In the genomic region with DNA sequence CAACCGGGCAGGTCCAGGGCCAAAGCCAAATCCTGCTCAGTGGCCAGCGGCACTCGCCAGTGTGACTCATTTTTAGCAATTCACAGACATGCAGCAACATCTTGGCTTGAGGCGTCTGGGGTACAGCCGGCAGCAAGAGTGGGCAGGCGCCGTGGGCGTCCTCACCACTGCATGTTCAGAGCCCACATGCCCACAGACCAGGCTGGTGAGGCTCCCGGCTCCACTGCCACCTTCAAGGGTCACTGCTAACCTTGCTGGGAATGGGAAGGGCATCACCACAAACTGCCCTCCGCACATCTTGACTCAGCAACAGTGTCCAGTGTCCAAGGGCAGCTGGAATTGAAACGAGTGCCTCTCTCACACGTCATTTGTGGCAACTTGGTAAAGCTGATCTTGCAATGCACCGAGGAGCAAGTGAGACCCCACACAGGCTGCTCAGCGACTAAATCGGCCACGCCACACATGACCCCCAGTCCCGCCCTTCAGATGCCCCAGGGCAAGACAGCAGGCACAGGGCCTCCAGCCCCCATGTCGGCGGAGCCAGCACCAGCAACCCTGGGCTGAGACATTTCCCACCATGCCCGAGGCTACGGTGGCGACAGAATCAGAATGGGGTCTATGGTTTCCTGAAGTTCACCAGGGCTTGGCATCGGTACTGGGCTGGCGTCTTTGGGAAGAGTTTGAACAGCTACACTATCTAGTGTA, we compare ENCODE assay signal across 15 cellular contexts.
DNase-seq lines count a peak whose midpoint lies in the region; ATAC-seq, FAIRE-seq and TF ChIP-seq lines count a peak whose summit lies in the region.
"Had no signal": no experiment of that assay in that cellular context is flagged by ENCODE, and none has a peak within 500 bp of the region (broad histone marks: within the 10 kb centered on the region; RNA-seq: fewer than 3 reads in every experiment).

No MANE protein-coding gene starts in this region.

- peak overlapping the region; percentile 36; the same call in 1 of the 2 replicates for H3K27ac ChIP-seq in WERI-Rb-1
- peak overlapping the region in 3 of 4 donors; percentile 56 to 85 (median 84) for H3K27ac ChIP-seq in sigmoid colon
- H3K27ac ChIP-seq: dorsolateral prefrontal cortex, SJCRH30 had no signal

- peaks cover 0 to 82% (median 76%) of the 10 kb centered on the region in 4 donors for H3K4me1 ChIP-seq in sigmoid colon
- H3K4me1 ChIP-seq: SJCRH30 had no signal

- TF ChIP-seq POLR2A in H54 (IDR thresholded peaks at IDR 0.05; ENCODE audit: low read depth, low read length), result no peak
- no peak for TF ChIP-seq POLR2A in sigmoid colon (IDR thresholded peaks at IDR 0.05)

- TF ChIP-seq EP300 in sigmoid colon (IDR thresholded peaks at IDR 0.05), result no peak

- no peak for FAIRE-seq in H54 (lab: Jason Lieb, UNC)

- no peaks in the 10 kb centered on the region for H3K9me3 ChIP-seq in WERI-Rb-1 (ENCODE audit: severe bottlenecking)
- H3K9me3 ChIP-seq in sigmoid colon, result no peaks in the 10 kb centered on the region
- H3K9me3 ChIP-seq: SJCRH30 had no signal

- ATAC-seq in GM21825 (IDR thresholded peaks at IDR 0.05; ENCODE audit: unreplicated experiment), result no peak

- peak; percentile 42 for DNase-seq in H54 (ENCODE audit: insufficient read length, low spot score)
- DNase-seq in WERI-Rb-1, result no peak
- peak; percentile 86 for DNase-seq in fibroblast of gingiva (ENCODE audit: low read depth)
- peak; percentile 67 for DNase-seq in sigmoid colon
- DNase-seq in NCI-H82 treated with DMSO at 0.1 percent for 48 hours (lab: John Stamatoyannopoulos, UW; ENCODE audit: unreplicated experiment), result no peak
- DNase-seq in T-helper 2 cell, result no peak
- DNase-seq: activated CD4-positive, alpha-beta T cell treated with anti-CD3 and anti-CD28 coated beads, Interleukin-2, amount 50 U/mL, for 1 hour; DND-41; mesenchymal stem cell; NCI-H1048; nucleus accumbens; SJCRH30; substantia nigra had no signal

- no peaks in the 10 kb centered on the region for H3K36me3 ChIP-seq in WERI-Rb-1
- H3K36me3 ChIP-seq in sigmoid colon, result no peaks in the 10 kb centered on the region
- H3K36me3 ChIP-seq: SJCRH30 had no signal

- TF ChIP-seq CTCF in WERI-Rb-1 (IDR thresholded peaks at IDR 0.05; ENCODE audit: low read depth, low read length) (no peak), sigmoid colon (IDR thresholded peaks at IDR 0.05) (no peak)

- no peak overlapping the region for H3K4me3 ChIP-seq in WERI-Rb-1 (ENCODE audit: low read depth, low read length)
- H3K4me3 ChIP-seq in sigmoid colon, result no peak overlapping the region
- H3K4me3 ChIP-seq: dorsolateral prefrontal cortex, SJCRH30 had no signal

- WGBS in sigmoid colon, 2 donors, result 90 to 92% methylated on average over 24 of the region's 24 CpGs

- intact Hi-C loops in sigmoid colon (cut with DNase I), result no loop called here

- H3K27me3 ChIP-seq in WERI-Rb-1 (ENCODE audit: insufficient read depth, low read depth, severe bottlenecking) (no peaks in the 10 kb centered on the region), sigmoid colon (no peaks in the 10 kb centered on the region)

Comparison
In these comparisons a context has a peak if more than half of its experiments do, and no peak if none do; other contexts are left out.
1. DNase-seq: peak in H54 (single experiment), fibroblast of gingiva (single experiment) and sigmoid colon (single experiment); none in WERI-Rb-1 (single experiment), NCI-H82 treated with DMSO at 0.1 percent for 48 hours (single experiment) and T-helper 2 cell (0 of 5).